ENCODE assay signal across 1 cellular context in the genomic region with DNA sequence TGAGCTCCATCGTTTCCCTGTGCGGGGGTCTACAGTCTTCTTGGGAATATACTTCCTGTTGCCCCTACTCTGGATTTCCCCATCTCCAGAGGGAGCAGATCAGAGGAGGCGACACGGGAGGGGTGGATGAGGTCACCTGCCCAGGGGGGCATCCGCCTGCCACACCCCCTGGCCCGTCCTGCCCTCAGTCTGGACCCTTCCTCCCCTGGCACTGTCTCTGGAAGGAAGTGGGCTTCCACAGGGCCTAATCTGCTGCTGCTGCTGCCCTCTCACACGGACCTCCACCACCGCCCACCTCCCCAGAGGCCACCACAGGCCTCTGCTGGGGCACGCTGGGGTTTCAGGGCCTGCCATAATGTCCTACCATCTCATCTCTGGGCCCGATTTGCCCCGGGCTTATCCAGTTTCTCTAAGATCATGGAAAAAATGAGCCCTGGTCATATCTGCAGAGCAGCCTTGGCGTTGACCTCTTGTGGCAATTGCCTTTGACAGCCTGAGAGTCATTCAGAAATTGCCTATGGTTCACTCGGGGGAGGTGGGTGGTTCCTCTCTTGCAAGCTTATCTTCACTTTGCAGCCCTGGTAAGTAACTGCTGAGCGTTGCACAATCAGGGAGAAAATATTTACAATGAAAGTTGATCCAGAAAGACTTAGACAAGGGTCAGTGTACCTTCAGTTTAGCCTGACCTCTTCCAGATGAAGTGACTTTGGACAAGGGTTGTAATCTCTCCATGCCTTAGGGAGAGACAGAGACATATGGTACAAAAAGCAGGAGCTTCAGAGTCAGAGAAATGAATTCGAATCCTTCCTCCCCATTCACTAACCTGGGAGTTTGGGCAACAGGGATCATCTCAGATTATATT.
TF ChIP-seq lines count a peak whose summit lies in the region.

No MANE protein-coding gene starts in this region.

TF ChIP-seq in K562, 482 proteins besides CTCF, POLR2A, EP300 and RAD21 (continued from another document and continues in another):
- TF ChIP-seq, protein P1, sequence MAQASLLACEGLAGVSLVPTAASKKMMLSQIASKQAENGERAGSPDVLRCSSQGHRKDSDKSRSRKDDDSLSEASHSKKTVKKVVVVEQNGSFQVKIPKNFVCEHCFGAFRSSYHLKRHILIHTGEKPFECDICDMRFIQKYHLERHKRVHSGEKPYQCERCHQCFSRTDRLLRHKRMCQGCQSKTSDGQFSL (CRISPR knock-in tag; IDR thresholded peaks at IDR 0.05): peak; percentile 61; the same call in 1 of the 2 replicates
- TF ChIP-seq, protein P1 (tag; IDR thresholded peaks at IDR 0.05): peak in 1 of 2 experiments; percentile 14; a peak in 2 of 4 replicates
- TF ChIP-seq ZNF639 (CRISPR knock-in tag; conservative IDR thresholded peaks at IDR 0.05 in 1 of 2, IDR thresholded peaks at IDR 0.05 in 1 of 2) (peak in 1 of 2 experiments; percentile 94; a peak in 2 of 4 replicates), ELF1 (tag; IDR thresholded peaks at IDR 0.05) (no peak), PYGO2 (tag; IDR thresholded peaks at IDR 0.05) (peak; percentile 90; the same call in 1 of the 2 replicates), TAF9B (IDR thresholded peaks at IDR 0.05; ENCODE audit: partially characterized antibody) (peak; percentile 93), YBX1 (IDR thresholded peaks at IDR 0.05) (no peak), ARNT (IDR thresholded peaks at IDR 0.05) (peak; percentile 97 to 100), POLR2AphosphoS5 (IDR thresholded peaks at IDR 0.05; ENCODE audit: control insufficient read depth, insufficient read depth, low read depth, low read length) (peak; percentile 99), KDM1A (IDR thresholded peaks at IDR 0.05) (peak; percentile 100), ZBTB33 (CRISPR knock-in tag; IDR thresholded peaks at IDR 0.05) (peak; percentile 63), ZNF121 (CRISPR knock-in tag; conservative IDR thresholded peaks at IDR 0.05) (no peak), GTF2A2 (tag; IDR thresholded peaks at IDR 0.05) (0 out of 2 replicates have a peak, but pooled peaks have one; percentile 15), DEAF1 (CRISPR knock-in tag; IDR thresholded peaks at IDR 0.05) (peak; percentile 70; the same call in 1 of the 2 replicates), FOXK2 (conservative IDR thresholded peaks at IDR 0.05 in 1 of 2, IDR thresholded peaks at IDR 0.05 in 1 of 2; ENCODE audit: low read depth in 2 of 2) (peak; percentile 73 to 80; a peak in 3 of 4 replicates), HCFC1 (IDR thresholded peaks at IDR 0.05; ENCODE audit: low read depth, low read length) (peak; percentile 51; the same call in 1 of the 2 replicates), TEAD4 (IDR thresholded peaks at IDR 0.05; ENCODE audit: low read length) (peak; percentile 99), TEAD4 (CRISPR knock-in tag; IDR thresholded peaks at IDR 0.05; ENCODE audit: borderline replicate concordance) (no peak), MTA1 (IDR thresholded peaks at IDR 0.05; ENCODE audit: borderline replicate concordance) (peak; percentile 90), TEAD2 (tag; IDR thresholded peaks at IDR 0.05) (peak; percentile 72), NCOR1 (IDR thresholded peaks at IDR 0.05) (peak; percentile 99), PML (IDR thresholded peaks at IDR 0.05; ENCODE audit: low read length) (peak; percentile 98), SAFB2 (IDR thresholded peaks at IDR 0.05; ENCODE audit: borderline replicate concordance, low read depth, low read length, severe bottlenecking) (no peak), PRDM10 (IDR thresholded peaks at IDR 0.05; ENCODE audit: partially characterized antibody) (no peak), ZNF785 (CRISPR knock-in tag; IDR thresholded peaks at IDR 0.05) (peak; percentile 77; the same call in 1 of the 2 replicates), TCFL5 (CRISPR knock-in tag; conservative IDR thresholded peaks at IDR 0.05) (peak; percentile 78), CLOCK (CRISPR knock-in tag; IDR thresholded peaks at IDR 0.05; ENCODE audit: borderline replicate concordance) (peak; percentile 80; the same call in 1 of the 2 replicates), SMARCA5 (IDR thresholded peaks at IDR 0.05) (no peak), ILK (tag; IDR thresholded peaks at IDR 0.05; ENCODE audit: borderline replicate concordance, low read depth) (no peak), ZNF174 (CRISPR knock-in tag; IDR thresholded peaks at IDR 0.05) (no peak), ZKSCAN8 (CRISPR knock-in tag; IDR thresholded peaks at IDR 0.05) (peak; percentile 90), POLR2AphosphoS2 (IDR thresholded peaks at IDR 0.05; ENCODE audit: low read length) (no peak), RBBP5 (IDR thresholded peaks at IDR 0.05; ENCODE audit: borderline replicate concordance, insufficient read depth, low read length, poor library complexity, severe bottlenecking) (peak; percentile 82), ZNF24 (IDR thresholded peaks at IDR 0.05) (peak; percentile 96), PHB (CRISPR knock-in tag; IDR thresholded peaks at IDR 0.05) (0 out of 2 replicates have a peak, but pooled peaks have one; percentile 79), ZNF445 (CRISPR knock-in tag; IDR thresholded peaks at IDR 0.05; ENCODE audit: low read depth) (peak; percentile 74; the same call in 1 of the 2 replicates), HNRNPL (IDR thresholded peaks at IDR 0.05; ENCODE audit: low read depth, low read length) (no peak), ZNF165 (CRISPR knock-in tag; IDR thresholded peaks at IDR 0.05; ENCODE audit: borderline replicate concordance) (0 out of 2 replicates have a peak, but pooled peaks have one; percentile 66), L3MBTL2 (IDR thresholded peaks at IDR 0.05) (peak; percentile 79), HDAC2 (IDR thresholded peaks at IDR 0.05) (peak; percentile 99), BRF1 (IDR thresholded peaks at IDR 0.05; ENCODE audit: borderline replicate concordance, extremely low read depth, insufficient read length) (no peak), GABPB1 (CRISPR knock-in tag; IDR thresholded peaks at IDR 0.05) (peak; percentile 64), MTA2 (IDR thresholded peaks at IDR 0.05; ENCODE audit: low read depth) (peak; percentile 99), MAFG (tag; conservative IDR thresholded peaks at IDR 0.05) (peak; percentile 98)
- TF ChIP-seq, protein P2, sequence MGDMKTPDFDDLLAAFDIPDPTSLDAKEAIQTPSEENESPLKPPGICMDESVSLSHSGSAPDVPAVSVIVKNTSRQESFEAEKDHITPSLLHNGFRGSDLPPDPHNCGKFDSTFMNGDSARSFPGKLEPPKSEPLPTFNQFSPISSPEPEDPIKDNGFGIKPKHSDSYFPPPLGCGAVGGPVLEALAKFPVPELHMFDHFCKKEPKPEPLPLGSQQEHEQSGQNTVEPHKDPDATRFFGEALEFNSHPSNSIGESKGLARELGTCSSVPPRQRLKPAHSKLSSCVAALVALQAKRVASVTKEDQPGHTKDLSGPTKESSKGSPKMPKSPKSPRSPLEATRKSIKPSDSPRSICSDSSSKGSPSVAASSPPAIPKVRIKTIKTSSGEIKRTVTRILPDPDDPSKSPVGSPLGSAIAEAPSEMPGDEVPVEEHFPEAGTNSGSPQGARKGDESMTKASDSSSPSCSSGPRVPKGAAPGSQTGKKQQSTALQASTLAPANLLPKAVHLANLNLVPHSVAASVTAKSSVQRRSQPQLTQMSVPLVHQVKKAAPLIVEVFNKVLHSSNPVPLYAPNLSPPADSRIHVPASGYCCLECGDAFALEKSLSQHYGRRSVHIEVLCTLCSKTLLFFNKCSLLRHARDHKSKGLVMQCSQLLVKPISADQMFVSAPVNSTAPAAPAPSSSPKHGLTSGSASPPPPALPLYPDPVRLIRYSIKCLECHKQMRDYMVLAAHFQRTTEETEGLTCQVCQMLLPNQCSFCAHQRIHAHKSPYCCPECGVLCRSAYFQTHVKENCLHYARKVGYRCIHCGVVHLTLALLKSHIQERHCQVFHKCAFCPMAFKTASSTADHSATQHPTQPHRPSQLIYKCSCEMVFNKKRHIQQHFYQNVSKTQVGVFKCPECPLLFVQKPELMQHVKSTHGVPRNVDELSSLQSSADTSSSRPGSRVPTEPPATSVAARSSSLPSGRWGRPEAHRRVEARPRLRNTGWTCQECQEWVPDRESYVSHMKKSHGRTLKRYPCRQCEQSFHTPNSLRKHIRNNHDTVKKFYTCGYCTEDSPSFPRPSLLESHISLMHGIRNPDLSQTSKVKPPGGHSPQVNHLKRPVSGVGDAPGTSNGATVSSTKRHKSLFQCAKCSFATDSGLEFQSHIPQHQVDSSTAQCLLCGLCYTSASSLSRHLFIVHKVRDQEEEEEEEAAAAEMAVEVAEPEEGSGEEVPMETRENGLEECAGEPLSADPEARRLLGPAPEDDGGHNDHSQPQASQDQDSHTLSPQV (IDR thresholded peaks at IDR 0.05): peak; percentile 96
